ENCODE assay signal across 8 cellular contexts in the genomic region with DNA sequence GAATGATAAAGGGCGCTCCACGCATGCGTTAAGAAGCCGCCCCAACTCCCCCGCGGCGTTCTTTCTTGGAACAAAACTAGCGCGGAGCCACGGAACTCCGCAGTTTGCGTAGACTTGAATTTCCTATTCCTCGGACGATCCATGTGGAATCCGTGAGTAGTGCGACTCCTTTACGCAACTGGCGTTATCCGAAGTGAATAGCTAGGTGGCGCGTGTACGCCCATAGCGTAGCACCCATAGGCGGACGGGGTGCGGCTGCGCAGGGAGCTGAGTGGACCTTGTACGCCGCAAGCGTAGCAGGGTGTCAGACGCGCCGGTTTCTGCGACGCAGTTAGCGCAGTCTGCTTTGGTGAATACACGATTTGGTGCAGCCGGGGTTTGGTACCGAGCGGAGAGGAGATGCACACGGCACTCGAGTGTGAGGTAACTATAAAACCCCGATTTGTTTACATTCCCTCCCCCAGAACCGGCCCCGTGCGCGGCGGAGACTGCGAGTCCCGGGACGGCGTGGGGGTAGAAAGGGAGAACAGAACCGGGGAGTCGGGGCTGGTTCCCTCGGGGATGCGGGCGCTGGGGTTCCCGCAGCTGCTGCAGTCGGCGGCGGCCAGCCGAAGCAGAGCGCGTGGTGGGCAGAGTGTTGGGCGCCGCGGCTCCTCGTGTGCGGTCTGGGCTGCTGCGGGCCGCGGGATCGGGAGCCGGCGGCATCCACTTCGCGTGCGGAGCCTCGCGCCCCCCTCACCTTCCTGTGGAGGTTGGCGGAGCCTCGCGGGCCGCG. TPM values are rescaled to one million over a fixed set of nuclear protein-coding genes. Genes with fewer than 3 reads are reported as not detected.
DNase-seq lines count a peak whose midpoint lies in the region; ATAC-seq and TF ChIP-seq lines count a peak whose summit lies in the region.

A gene with protein sequence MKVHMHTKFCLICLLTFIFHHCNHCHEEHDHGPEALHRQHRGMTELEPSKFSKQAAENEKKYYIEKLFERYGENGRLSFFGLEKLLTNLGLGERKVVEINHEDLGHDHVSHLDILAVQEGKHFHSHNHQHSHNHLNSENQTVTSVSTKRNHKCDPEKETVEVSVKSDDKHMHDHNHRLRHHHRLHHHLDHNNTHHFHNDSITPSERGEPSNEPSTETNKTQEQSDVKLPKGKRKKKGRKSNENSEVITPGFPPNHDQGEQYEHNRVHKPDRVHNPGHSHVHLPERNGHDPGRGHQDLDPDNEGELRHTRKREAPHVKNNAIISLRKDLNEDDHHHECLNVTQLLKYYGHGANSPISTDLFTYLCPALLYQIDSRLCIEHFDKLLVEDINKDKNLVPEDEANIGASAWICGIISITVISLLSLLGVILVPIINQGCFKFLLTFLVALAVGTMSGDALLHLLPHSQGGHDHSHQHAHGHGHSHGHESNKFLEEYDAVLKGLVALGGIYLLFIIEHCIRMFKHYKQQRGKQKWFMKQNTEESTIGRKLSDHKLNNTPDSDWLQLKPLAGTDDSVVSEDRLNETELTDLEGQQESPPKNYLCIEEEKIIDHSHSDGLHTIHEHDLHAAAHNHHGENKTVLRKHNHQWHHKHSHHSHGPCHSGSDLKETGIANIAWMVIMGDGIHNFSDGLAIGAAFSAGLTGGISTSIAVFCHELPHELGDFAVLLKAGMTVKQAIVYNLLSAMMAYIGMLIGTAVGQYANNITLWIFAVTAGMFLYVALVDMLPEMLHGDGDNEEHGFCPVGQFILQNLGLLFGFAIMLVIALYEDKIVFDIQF (plus strand): TSS at position 368 of the 775 bp plus-strand sequence. CDS start 22,817 bp downstream, outside the sequence.

- TF ChIP-seq POLR2A in gastroesophageal sphincter (IDR thresholded peaks at IDR 0.05): peak; percentile 94 to 95

- H3K9me2 ChIP-seq in SK-N-SH: no peaks in the 10 kb centered on the region

- 0% methylated on average over 11 of the region's 85 CpGs for WGBS in SK-N-SH (ENCODE audit: low lambda C conversion rate)
- 0% methylated on average over 5 of the region's 85 CpGs; no CpG with 5 or more reads in 1 of the 2 donors for WGBS in gastroesophageal sphincter (ENCODE audit: low coverage in 1 of 2), 2 donors

- H3K27me3 ChIP-seq in SK-N-SH (ENCODE audit: insufficient read depth) (no peaks in the 10 kb centered on the region), gastroesophageal sphincter (no peaks in the 10 kb centered on the region), neutrophil (peaks cover 6% of the 10 kb centered on the region)

- POLR2A ChIA-PET in SK-N-SH (lab: Yijun Ruan, JAX): interaction anchor here (0.5 to 1.3 kb wide), 6 partner anchors 13 to 1778 kb away, joined by 3 to 4 read pairs (median 3); a partner anchor contains a TSS

- peak within 1 kb of the TSS; percentile 93 for H2AFZ ChIP-seq in SK-N-SH (ENCODE audit: low read depth)

- H3K4me2 ChIP-seq in SK-N-SH: peak within 1 kb of the TSS; percentile 88

- peaks cover 13% of the 10 kb centered on the region for H3F3A ChIP-seq in SK-N-SH (replicated peaks; ENCODE audit: insufficient read depth)

- H3K9me3 ChIP-seq in SK-N-SH: no peaks in the 10 kb centered on the region
- H3K9me3 ChIP-seq in gastroesophageal sphincter: no peaks in the 10 kb centered on the region
- H3K9me3 ChIP-seq in neutrophil: no peaks in the 10 kb centered on the region

- H3K27ac ChIP-seq in SK-N-SH (ENCODE audit: low read depth in 2 of 2, low read length in 1 of 2): peak within 1 kb of the TSS; percentile 87 to 95
- peak within 1 kb of the TSS; percentile 91 to 100 (median 100) for H3K27ac ChIP-seq in gastroesophageal sphincter
- peak within 1 kb of the TSS; percentile 52 for H3K27ac ChIP-seq in neutrophil
- peak within 1 kb of the TSS; percentile 97 for H3K27ac ChIP-seq in substantia nigra (ENCODE audit: low read depth, low read length, poor library complexity, severe bottlenecking)

- TF ChIP-seq EP300 in SK-N-SH (IDR thresholded peaks at IDR 0.05; ENCODE audit: borderline replicate concordance in 1 of 2, low read depth in 1 of 2, low read length in 1 of 2) (peak in 1 of 2 experiments; percentile 25; a peak in 1 of 4 replicates), gastroesophageal sphincter (IDR thresholded peaks at IDR 0.05) (no peak)

- TF ChIP-seq CTCF in SK-N-SH (IDR thresholded peaks at IDR 0.05) (no peak), gastroesophageal sphincter (IDR thresholded peaks at IDR 0.05) (peak in 3 of 4 experiments; percentile 41 to 73 (median 68)), neutrophil (IDR thresholded peaks at IDR 0.05) (peak; percentile 27)

- H3K4me1 ChIP-seq in SK-N-SH (ENCODE audit: control insufficient read depth in 1 of 2, insufficient read depth in 2 of 2, low read depth in 1 of 2, low read length in 1 of 2): peaks cover 3 to 14% of the 10 kb centered on the region in 2 experiments; a peak in 3 of 4 replicates
- peaks cover 0 to 32% (median 13%) of the 10 kb centered on the region in 3 donors for H3K4me1 ChIP-seq in gastroesophageal sphincter
- peaks cover 13 to 18% of the 10 kb centered on the region in 2 experiments for H3K4me1 ChIP-seq in neutrophil (ENCODE audit: control insufficient read depth in 1 of 2, insufficient read depth in 1 of 2, low read depth in 1 of 2, low read length in 1 of 2)

- H3K4me3 ChIP-seq in SK-N-SH (ENCODE audit: low read depth in 2 of 2, low read length in 1 of 2) (peak within 1 kb of the TSS; percentile 92 to 94), gastroesophageal sphincter (peak within 1 kb of the TSS; percentile 69 to 96), neutrophil (ENCODE audit: low read depth in 1 of 2, low read length in 1 of 2) (peak within 1 kb of the TSS; percentile 74 to 77)

- ATAC-seq in HG02571 (IDR thresholded peaks at IDR 0.05; ENCODE audit: unreplicated experiment) (peak; percentile 76), gastroesophageal sphincter (peak; percentile 96)

- H3K36me3 ChIP-seq in SK-N-SH (replicated peaks in 1 of 2; ENCODE audit: control insufficient read depth in 1 of 2, insufficient read depth in 2 of 2, low read length in 1 of 2) (peaks cover 4 to 10% of the 10 kb centered on the region in 2 experiments), gastroesophageal sphincter (no peaks in the 10 kb centered on the region), neutrophil (no peaks in the 10 kb centered on the region)

- DNase-seq in GM04504 (ENCODE audit: low read depth) (peak; percentile 97), NCI-H1048 (lab: John Stamatoyannopoulos, UW) (peak; percentile 94), SK-N-SH (peak; percentile 91), substantia nigra (lab: John Stamatoyannopoulos, UW) (peak; percentile 69 to 99 (median 98))
- DNase-seq in activated naive CD4-positive, alpha-beta T cell treated with anti-CD3 and anti-CD28 coated beads, Interleukin-2, amount 50 U/mL, for 16 hours: peak; percentile 94

- peak within 1 kb of the TSS; percentile 99 for H3K9ac ChIP-seq in SK-N-SH

- H4K20me1 ChIP-seq in SK-N-SH (ENCODE audit: insufficient read depth): peaks cover 26% of the 10 kb centered on the region

- TF ChIP-seq RAD21 in SK-N-SH (IDR thresholded peaks at IDR 0.05; ENCODE audit: low read length): no peak

- H3K79me2 ChIP-seq in SK-N-SH (ENCODE audit: insufficient read depth): peaks cover 50% of the 10 kb centered on the region

- CTCF ChIA-PET in SK-N-SH (lab: Yijun Ruan, JAX): interaction anchor here (0.8 to 1.1 kb wide), 2 partner anchors 10 to 338 kb away, joined by 3 to 6 read pairs; no protein-coding TSS in a partner anchor

TF ChIP-seq in SK-N-SH, 30 proteins besides CTCF, POLR2A, EP300 and RAD21 (continues in another document):
- TF ChIP-seq GATA2 (CRISPR knock-in tag; IDR thresholded peaks at IDR 0.05) (no peak), SIN3A (IDR thresholded peaks at IDR 0.05; ENCODE audit: borderline replicate concordance, low read depth, low read length) (peak; percentile 89; the same call in 1 of the 2 replicates), TEAD4 (IDR thresholded peaks at IDR 0.05; ENCODE audit: borderline replicate concordance, insufficient read depth) (no peak), RCOR1 (IDR thresholded peaks at IDR 0.05; ENCODE audit: low read length) (peak; percentile 66), TCF12 (IDR thresholded peaks at IDR 0.05) (peak; percentile 20; the same call in 1 of the 2 replicates), SMC3 (IDR thresholded peaks at IDR 0.05; ENCODE audit: low read depth, low read length) (no peak), NRF1 (IDR thresholded peaks at IDR 0.05; ENCODE audit: low read depth, low read length) (peak; percentile 93), TAF1 (IDR thresholded peaks at IDR 0.05; ENCODE audit: borderline replicate concordance, low read depth, low read length) (peak; percentile 97), POLR2AphosphoS5 (IDR thresholded peaks at IDR 0.05; ENCODE audit: low read depth, low read length) (peak; percentile 99)
- TF ChIP-seq, protein P1, sequence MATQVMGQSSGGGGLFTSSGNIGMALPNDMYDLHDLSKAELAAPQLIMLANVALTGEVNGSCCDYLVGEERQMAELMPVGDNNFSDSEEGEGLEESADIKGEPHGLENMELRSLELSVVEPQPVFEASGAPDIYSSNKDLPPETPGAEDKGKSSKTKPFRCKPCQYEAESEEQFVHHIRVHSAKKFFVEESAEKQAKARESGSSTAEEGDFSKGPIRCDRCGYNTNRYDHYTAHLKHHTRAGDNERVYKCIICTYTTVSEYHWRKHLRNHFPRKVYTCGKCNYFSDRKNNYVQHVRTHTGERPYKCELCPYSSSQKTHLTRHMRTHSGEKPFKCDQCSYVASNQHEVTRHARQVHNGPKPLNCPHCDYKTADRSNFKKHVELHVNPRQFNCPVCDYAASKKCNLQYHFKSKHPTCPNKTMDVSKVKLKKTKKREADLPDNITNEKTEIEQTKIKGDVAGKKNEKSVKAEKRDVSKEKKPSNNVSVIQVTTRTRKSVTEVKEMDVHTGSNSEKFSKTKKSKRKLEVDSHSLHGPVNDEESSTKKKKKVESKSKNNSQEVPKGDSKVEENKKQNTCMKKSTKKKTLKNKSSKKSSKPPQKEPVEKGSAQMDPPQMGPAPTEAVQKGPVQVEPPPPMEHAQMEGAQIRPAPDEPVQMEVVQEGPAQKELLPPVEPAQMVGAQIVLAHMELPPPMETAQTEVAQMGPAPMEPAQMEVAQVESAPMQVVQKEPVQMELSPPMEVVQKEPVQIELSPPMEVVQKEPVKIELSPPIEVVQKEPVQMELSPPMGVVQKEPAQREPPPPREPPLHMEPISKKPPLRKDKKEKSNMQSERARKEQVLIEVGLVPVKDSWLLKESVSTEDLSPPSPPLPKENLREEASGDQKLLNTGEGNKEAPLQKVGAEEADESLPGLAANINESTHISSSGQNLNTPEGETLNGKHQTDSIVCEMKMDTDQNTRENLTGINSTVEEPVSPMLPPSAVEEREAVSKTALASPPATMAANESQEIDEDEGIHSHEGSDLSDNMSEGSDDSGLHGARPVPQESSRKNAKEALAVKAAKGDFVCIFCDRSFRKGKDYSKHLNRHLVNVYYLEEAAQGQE (IDR thresholded peaks at IDR 0.05; ENCODE audit: low read depth, low read length): peak; percentile 70

RNA-seq across cellular contexts. Expression of the gene that starts here (rescaled TPM):
- 12.3 and 19.3 TPM in 2 replicates for polyA plus RNA-seq in SK-N-SH (2012; rRNA removed)
- polyA plus RNA-seq in SK-N-SH (2012; cell fraction: cytosol; rRNA removed): 14.9 and 16.5 TPM in 2 replicates
- 16.6 and 40.6 TPM in 2 replicates for polyA plus RNA-seq in SK-N-SH (2012; cell fraction: nucleus; rRNA removed)
- 10 to 100 TPM in 1 of 4 donors, 1 to 10 TPM in 3; 7.1 to 14.6 (median 9.5) TPM for total RNA-seq in gastroesophageal sphincter

Comparison
In these comparisons a context has a peak if more than half of its experiments do, and no peak if none do; other contexts are left out.
1. Peak in every context shown above with its lines: DNase-seq, ATAC-seq, H3K4me3 ChIP-seq and H3K27ac ChIP-seq.